Comparison of ENCODE assay signal across 1 cellular context in genomic region chr1:3548156-3548893, GRCh38.
TF ChIP-seq lines count a peak whose summit lies in the region.

No MANE protein-coding gene starts in this region.

TF ChIP-seq in H1, 55 proteins besides CTCF, POLR2A, EP300 and RAD21:
- TF ChIP-seq TEAD4 (IDR thresholded peaks at IDR 0.05; ENCODE audit: low read depth, low read length) (peak; percentile 47; the same call in 1 of the 2 replicates), MAFK (IDR thresholded peaks at IDR 0.05; ENCODE audit: low read depth, low read length) (no peak)
